In genomic region chr18:8623549-8624106, GRCh38 we compare ENCODE assay signal across 9 cellular contexts. TPM values are rescaled to one million over a fixed set of nuclear protein-coding genes. Genes with fewer than 3 reads are reported as not detected.
DNase-seq lines count a peak whose midpoint lies in the region; ATAC-seq and TF ChIP-seq lines count a peak whose summit lies in the region.
"Had no signal": no experiment of that assay in that cellular context is flagged by ENCODE, and none has a peak within 500 bp of the region (broad histone marks: within the 10 kb centered on the region; RNA-seq: fewer than 3 reads in every experiment).

No MANE protein-coding gene starts in this region.

- no peak overlapping the region for H3K27ac ChIP-seq in HL-60 (replicated peaks)
- no peak overlapping the region for H3K27ac ChIP-seq in naive thymus-derived CD4-positive, alpha-beta T cell (ENCODE audit: low read depth, low read length)
- no peak overlapping the region for H3K27ac ChIP-seq in SJCRH30
- H3K27ac ChIP-seq: epithelial cell of prostate had no signal

- H3K9me3 Mint-ChIP-seq in activated naive CD8-positive, alpha-beta T cell treated with anti-CD3 and anti-CD28 coated beads for 36 hours = peaks cover 5% of the 10 kb centered on the region
- H3K9me3 Mint-ChIP-seq in naive thymus-derived CD4-positive, alpha-beta T cell = peaks cover 0 to 29% (median 11%) of the 10 kb centered on the region in 11 donors
- H3K9me3 Mint-ChIP-seq in mesothelial cell of epicardium = peaks cover 17% of the 10 kb centered on the region

- H3K27me3 ChIP-seq in HL-60 (ENCODE audit: insufficient read depth, poor library complexity, severe bottlenecking) (no peaks in the 10 kb centered on the region), SJCRH30 (no peaks in the 10 kb centered on the region)
- no peaks in the 10 kb centered on the region for H3K27me3 ChIP-seq in naive thymus-derived CD4-positive, alpha-beta T cell (ENCODE audit: control insufficient read depth in 2 of 2, insufficient read depth in 2 of 2, low read length in 2 of 2)

- no peaks in the 10 kb centered on the region for H3K9me3 ChIP-seq in naive thymus-derived CD4-positive, alpha-beta T cell (ENCODE audit: control insufficient read depth in 2 of 3, low read length in 3 of 3)
- H3K9me3 ChIP-seq in SJCRH30 (replicated peaks) = no peaks in the 10 kb centered on the region

- H3K27ac Mint-ChIP-seq in activated naive CD8-positive, alpha-beta T cell treated with anti-CD3 and anti-CD28 coated beads for 36 hours = peak overlapping the region; percentile 73
- peak overlapping the region in 5 of 9 donors; percentile 27 to 81 (median 38) for H3K27ac Mint-ChIP-seq in naive thymus-derived CD4-positive, alpha-beta T cell
- no peak overlapping the region for H3K27ac Mint-ChIP-seq in mesothelial cell of epicardium

- H3K4me3 Mint-ChIP-seq in activated naive CD8-positive, alpha-beta T cell treated with anti-CD3 and anti-CD28 coated beads for 36 hours = no peak overlapping the region
- peak overlapping the region in 5 of 10 donors; percentile 21 to 75 (median 28) for H3K4me3 Mint-ChIP-seq in naive thymus-derived CD4-positive, alpha-beta T cell
- no peak overlapping the region for H3K4me3 Mint-ChIP-seq in mesothelial cell of epicardium

- CTCF ChIA-PET in naive thymus-derived CD4-positive, alpha-beta T cell (lab: Charles Lee) = interaction anchor here (0.6 kb wide), 1 partner anchor 32 kb away, joined by 4 read pairs; no protein-coding TSS in a partner anchor

- peak; percentile 68 for ATAC-seq in GM21390 (IDR thresholded peaks at IDR 0.05; ENCODE audit: unreplicated experiment)
- ATAC-seq in naive thymus-derived CD4-positive, alpha-beta T cell = peak; percentile 90

- POLR2A ChIA-PET in naive thymus-derived CD4-positive, alpha-beta T cell (lab: Charles Lee) = no interaction called here

- peaks cover 0 to 26% (median 0%) of the 10 kb centered on the region in 3 experiments for H3K36me3 ChIP-seq in naive thymus-derived CD4-positive, alpha-beta T cell (ENCODE audit: control insufficient read depth in 2 of 3, insufficient read depth in 3 of 3, low read length in 3 of 3)
- no peaks in the 10 kb centered on the region; the same call in 1 of the 2 replicates for H3K36me3 ChIP-seq in SJCRH30

- no peaks in the 10 kb centered on the region for H3K27me3 Mint-ChIP-seq in activated naive CD8-positive, alpha-beta T cell treated with anti-CD3 and anti-CD28 coated beads for 36 hours
- H3K27me3 Mint-ChIP-seq in naive thymus-derived CD4-positive, alpha-beta T cell = no peaks in the 10 kb centered on the region
- no peaks in the 10 kb centered on the region for H3K27me3 Mint-ChIP-seq in mesothelial cell of epicardium (ENCODE audit: low read depth)

- H3K4me3 ChIP-seq in HL-60 (replicated peaks; ENCODE audit: insufficient read depth, low read length) = 0 out of 2 replicates have a peak overlapping the region, but pooled peaks have one; percentile 0
- H3K4me3 ChIP-seq in naive thymus-derived CD4-positive, alpha-beta T cell (ENCODE audit: low read length) = no peak overlapping the region
- no peak overlapping the region for H3K4me3 ChIP-seq in SJCRH30

- H3K4me1 ChIP-seq in naive thymus-derived CD4-positive, alpha-beta T cell (ENCODE audit: control insufficient read depth in 2 of 2, insufficient read depth in 2 of 2, low read length in 2 of 2) = peaks cover 2 to 5% of the 10 kb centered on the region in 2 donors
- H3K4me1 ChIP-seq in SJCRH30 = no peaks in the 10 kb centered on the region

- no peak for TF ChIP-seq CTCF in HL-60 (IDR thresholded peaks at IDR 0.05; ENCODE audit: insufficient read depth, low read length)
- no peak for TF ChIP-seq CTCF in mesothelial cell of epicardium (IDR thresholded peaks at IDR 0.05; ENCODE audit: unreplicated experiment)

- intact Hi-C loops in naive thymus-derived CD4-positive, alpha-beta T cell (cut with micrococcal nuclease) = loop anchor here in 1 of 2 donors (1.0 kb wide), 1 partner anchor 14 kb away; the partner anchor contains the start of gene RAB12

- peaks cover 57% of the 10 kb centered on the region for H3K36me3 Mint-ChIP-seq in activated naive CD8-positive, alpha-beta T cell treated with anti-CD3 and anti-CD28 coated beads for 36 hours
- H3K36me3 Mint-ChIP-seq in naive thymus-derived CD4-positive, alpha-beta T cell = peaks cover 19 to 69% (median 49%) of the 10 kb centered on the region in 5 donors
- H3K36me3 Mint-ChIP-seq in mesothelial cell of epicardium = peaks cover 31% of the 10 kb centered on the region

- peaks cover 36% of the 10 kb centered on the region for H3K4me1 Mint-ChIP-seq in activated naive CD8-positive, alpha-beta T cell treated with anti-CD3 and anti-CD28 coated beads for 36 hours
- peaks cover 35 to 72% (median 57%) of the 10 kb centered on the region in 7 donors for H3K4me1 Mint-ChIP-seq in naive thymus-derived CD4-positive, alpha-beta T cell
- H3K4me1 Mint-ChIP-seq in mesothelial cell of epicardium = peaks cover 13% of the 10 kb centered on the region

- DNase-seq in EH (ENCODE audit: low read depth) (peak; percentile 35), HL-60 (ENCODE audit: low read depth in 1 of 2, low spot score in 1 of 2) (peak; percentile 49 to 64), cortex of kidney (lab: John Stamatoyannopoulos, UW) (no peak), SJCRH30 (no peak), mesothelial cell of epicardium (ENCODE audit: low spot score in 2 of 2, unreplicated experiment in 2 of 2) (no peak)
- no peak for DNase-seq in activated naive CD8-positive, alpha-beta T cell treated with anti-CD3 and anti-CD28 coated beads for 36 hours
- DNase-seq in naive thymus-derived CD4-positive, alpha-beta T cell = no peak

RNA-seq across cellular contexts. Expression of gene RAB12, which starts 14.4 kb away (rescaled TPM):
- 10 to 100 TPM; 12.5 to 14.8 TPM for total RNA-seq in activated naive CD8-positive, alpha-beta T cell treated with anti-CD3 and anti-CD28 coated beads for 36 hours
- 10 to 100 TPM; 19.8 to 26.2 (median 23.0) TPM for total RNA-seq in naive thymus-derived CD4-positive, alpha-beta T cell
- polyA plus RNA-seq in naive thymus-derived CD4-positive, alpha-beta T cell = under 1 TPM; 0.12 to 0.45 TPM
- total RNA-seq in SJCRH30 (2014; rRNA removed; shearing (Covaris generic)) = 51.2 and 52.9 TPM in 2 replicates
- 31.7 to 33.2 TPM (median 33.0 TPM) in 3 replicates for total RNA-seq in mesothelial cell of epicardium

Comparison
In these comparisons a context has a peak if more than half of its experiments do, and no peak if none do; other contexts are left out.
1. DNase-seq: peak in EH (single experiment) and HL-60 (2 of 2); none in activated naive CD8-positive, alpha-beta T cell treated with anti-CD3 and anti-CD28 coated beads for 36 hours (single experiment), naive thymus-derived CD4-positive, alpha-beta T cell (0 of 9), cortex of kidney (single experiment), SJCRH30 (0 of 2) and mesothelial cell of epicardium (0 of 2).